ENCODE assay signal across 18 cellular contexts in genomic region chr19:19206938-19207337, GRCh38. TPM values are rescaled to one million over a fixed set of nuclear protein-coding genes. Genes with fewer than 3 reads are reported as not detected.
"Had no signal": no experiment of that assay in that cellular context is flagged by ENCODE, and none has a peak within 500 bp of the region (broad histone marks: within the 10 kb centered on the region; RNA-seq: fewer than 3 reads in every experiment).

No MANE protein-coding gene starts in this region.

- H3K4me1 ChIP-seq: foreskin keratinocyte had no signal

- H3K9me3 ChIP-seq: SK-N-SH had no signal

- H3K27ac ChIP-seq: foreskin keratinocyte, parathyroid adenoma had no signal

- H3K27ac Mint-ChIP-seq: activated naive CD8-positive, alpha-beta T cell treated with anti-CD3 and anti-CD28 coated beads, Interleukin-2, amount 10 ng/mL, durations not matched to agents 7 days and 5 days; activated T-cell treated with anti-CD3 and anti-CD28 coated beads, Interleukin-2, amount 50 U/mL, for 72 hours; dendritic cell treated with granulocyte-macrophage colony-stimulating factor and Interleukin-4, amounts not matched to agents 40 ng/mL and 50 ng/mL, for 4 days had no signal

- H3K4me2 ChIP-seq: SK-N-SH had no signal

- H3K36me3 Mint-ChIP-seq: activated naive CD8-positive, alpha-beta T cell treated with anti-CD3 and anti-CD28 coated beads, Interleukin-2, amount 10 ng/mL, durations not matched to agents 7 days and 5 days had no signal

- ATAC-seq: activated T-cell treated with anti-CD3 and anti-CD28 coated beads, Interleukin-2, amount 50 U/mL, for 72 hours; foreskin keratinocyte; left ventricle myocardium superior had no signal

- H3K79me2 ChIP-seq: parathyroid adenoma had no signal

- H3K9me3 Mint-ChIP-seq: dendritic cell treated with granulocyte-macrophage colony-stimulating factor and Interleukin-4, amounts not matched to agents 40 ng/mL and 50 ng/mL, for 4 days had no signal

- H2AFZ ChIP-seq: parathyroid adenoma had no signal

- H3K9ac ChIP-seq: parathyroid adenoma, SK-N-SH had no signal

- H3K4me3 Mint-ChIP-seq: activated naive CD8-positive, alpha-beta T cell treated with anti-CD3 and anti-CD28 coated beads, Interleukin-2, amount 10 ng/mL, durations not matched to agents 7 days and 5 days; activated T-cell treated with anti-CD3 and anti-CD28 coated beads, Interleukin-2, amount 50 U/mL, for 72 hours; dendritic cell treated with granulocyte-macrophage colony-stimulating factor and Interleukin-4, amounts not matched to agents 40 ng/mL and 50 ng/mL, for 4 days had no signal

- DNase-seq: activated CD4-positive, alpha-beta T cell treated with anti-CD3 and anti-CD28 coated beads, Interleukin-2, amount 50 U/mL, for 4 hours; activated CD4-positive, CD25-positive, alpha-beta regulatory T cell; activated CD8-positive, alpha-beta memory T cell treated with anti-CD3 and anti-CD28 coated beads, Interleukin-2, amount 50 U/mL, for 48 hours; activated gamma-delta T cell treated with Interleukin-2 at 50 U/mL for 16 hours; activated naive CD8-positive, alpha-beta T cell treated with anti-CD3 and anti-CD28 coated beads, Interleukin-2, amount 10 ng/mL, durations not matched to agents 7 days and 5 days; activated T-cell treated with anti-CD3 and anti-CD28 coated beads, Interleukin-2, amount 50 U/mL, for 72 hours; cerebellar nuclear complex; effector memory CD4-positive, alpha-beta T cell; foreskin keratinocyte; glutamatergic neuron; left ventricle myocardium superior; mesendoderm; SK-N-SH; stimulated activated CD4-positive, alpha-beta T cell treated with anti-CD3 and anti-CD28 coated beads, Interleukin-1b, Interleukin-23, amount 100 ng/mL, for 48 hours had no signal

RNA-seq across cellular contexts. Expression of gene NCAN, which starts 4.8 kb away (rescaled TPM):
- total RNA-seq: activated naive CD8-positive, alpha-beta T cell treated with anti-CD3 and anti-CD28 coated beads, Interleukin-2, amount 10 ng/mL, durations not matched to agents 7 days and 5 days; foreskin keratinocyte; left ventricle myocardium superior; renal cortical epithelial cell had no signal
- polyA plus RNA-seq: foreskin keratinocyte, urinary bladder had no signal

RNA-seq across cellular contexts. Expression of gene MEF2B, which starts 36.9 kb away (rescaled TPM):
- total RNA-seq: left ventricle myocardium superior had no signal
